Comparison of ENCODE assay signal across 29 cellular contexts in the genomic region with DNA sequence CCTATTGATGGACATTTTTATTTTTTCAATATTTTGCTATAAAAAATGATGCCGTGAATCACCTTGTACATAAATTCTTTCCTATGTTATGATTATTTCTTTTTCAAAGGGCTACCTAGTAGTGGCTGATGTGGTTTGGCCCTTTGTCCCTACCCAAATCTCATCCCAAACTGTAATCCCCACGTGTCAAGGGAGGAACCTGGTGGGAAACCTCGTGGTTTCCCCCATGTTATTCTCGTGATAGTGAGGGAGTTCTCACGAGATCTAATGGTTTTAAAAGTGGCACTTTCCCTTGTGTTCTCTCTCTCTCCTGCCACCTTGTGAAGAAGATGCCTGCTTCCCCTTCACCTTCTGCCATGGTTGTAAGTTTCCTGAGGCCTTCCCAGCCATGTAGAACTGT.
"Had no signal": no experiment of that assay in that cellular context is flagged by ENCODE, and none has a peak within 500 bp of the region (broad histone marks: within the 10 kb centered on the region; RNA-seq: fewer than 3 reads in every experiment).

No MANE protein-coding gene starts in this region.

- H3K9me3 ChIP-seq: colonic mucosa, esophagus muscularis mucosa, esophagus squamous epithelium, gastrocnemius medialis, gastroesophageal sphincter, heart left ventricle, heart right ventricle had no signal

- H3K9me3 Mint-ChIP-seq: dendritic cell treated with granulocyte-macrophage colony-stimulating factor and Interleukin-4, amounts not matched to agents 40 ng/mL and 50 ng/mL, for 4 days; effector memory CD8-positive, alpha-beta T cell had no signal

- H3K4me3 Mint-ChIP-seq: dendritic cell treated with granulocyte-macrophage colony-stimulating factor and Interleukin-4, amounts not matched to agents 40 ng/mL and 50 ng/mL, for 4 days; effector memory CD8-positive, alpha-beta T cell; endodermal cell had no signal

- H3K27me3 Mint-ChIP-seq: effector memory CD8-positive, alpha-beta T cell had no signal

- DNase-seq: colonic mucosa; cortex of kidney; dermis blood vessel endothelial cell; dorsolateral prefrontal cortex; effector CD4-positive, alpha-beta T cell; effector CD8-positive, alpha-beta T cell; effector memory CD4-positive, alpha-beta T cell; effector memory CD8-positive, alpha-beta T cell; endodermal cell; erythroblast; esophagus squamous epithelium; foreskin fibroblast; foreskin keratinocyte; foreskin melanocyte; gastrocnemius medialis; glutamatergic neuron; head of caudate nucleus; heart left ventricle; heart right ventricle had no signal

- H3K27ac ChIP-seq: colonic mucosa, coronary artery, dorsolateral prefrontal cortex, epithelial cell of prostate, esophagus muscularis mucosa, esophagus squamous epithelium, foreskin keratinocyte, gastrocnemius medialis, gastroesophageal sphincter, heart left ventricle, heart right ventricle had no signal

- H3K36me3 ChIP-seq: colonic mucosa, esophagus muscularis mucosa, esophagus squamous epithelium, gastrocnemius medialis, gastroesophageal sphincter, heart left ventricle, heart right ventricle had no signal

- H3K4me1 ChIP-seq: colonic mucosa, esophagus squamous epithelium, foreskin keratinocyte, gastrocnemius medialis, gastroesophageal sphincter had no signal

- ATAC-seq: effector memory CD8-positive, alpha-beta T cell; esophagus mucosa; foreskin keratinocyte; gastrocnemius medialis; gastroesophageal sphincter; heart left ventricle; heart right ventricle had no signal

- H3K27me3 ChIP-seq: colonic mucosa, dorsolateral prefrontal cortex, esophagus muscularis mucosa, esophagus squamous epithelium, gastrocnemius medialis, gastroesophageal sphincter, heart left ventricle, heart right ventricle had no signal

- FAIRE-seq: colon, endometrium, endothelial cell of umbilical vein, frontal cortex had no signal

- H3K27ac Mint-ChIP-seq: dendritic cell treated with granulocyte-macrophage colony-stimulating factor and Interleukin-4, amounts not matched to agents 40 ng/mL and 50 ng/mL, for 4 days; effector memory CD8-positive, alpha-beta T cell; endodermal cell had no signal

- H3K4me3 ChIP-seq: colonic mucosa, coronary artery, dorsolateral prefrontal cortex, esophagus muscularis mucosa, esophagus squamous epithelium, gastrocnemius medialis, gastroesophageal sphincter, heart left ventricle, heart right ventricle had no signal
